24 cellular contexts compared by ENCODE assay signal in the genomic region with DNA sequence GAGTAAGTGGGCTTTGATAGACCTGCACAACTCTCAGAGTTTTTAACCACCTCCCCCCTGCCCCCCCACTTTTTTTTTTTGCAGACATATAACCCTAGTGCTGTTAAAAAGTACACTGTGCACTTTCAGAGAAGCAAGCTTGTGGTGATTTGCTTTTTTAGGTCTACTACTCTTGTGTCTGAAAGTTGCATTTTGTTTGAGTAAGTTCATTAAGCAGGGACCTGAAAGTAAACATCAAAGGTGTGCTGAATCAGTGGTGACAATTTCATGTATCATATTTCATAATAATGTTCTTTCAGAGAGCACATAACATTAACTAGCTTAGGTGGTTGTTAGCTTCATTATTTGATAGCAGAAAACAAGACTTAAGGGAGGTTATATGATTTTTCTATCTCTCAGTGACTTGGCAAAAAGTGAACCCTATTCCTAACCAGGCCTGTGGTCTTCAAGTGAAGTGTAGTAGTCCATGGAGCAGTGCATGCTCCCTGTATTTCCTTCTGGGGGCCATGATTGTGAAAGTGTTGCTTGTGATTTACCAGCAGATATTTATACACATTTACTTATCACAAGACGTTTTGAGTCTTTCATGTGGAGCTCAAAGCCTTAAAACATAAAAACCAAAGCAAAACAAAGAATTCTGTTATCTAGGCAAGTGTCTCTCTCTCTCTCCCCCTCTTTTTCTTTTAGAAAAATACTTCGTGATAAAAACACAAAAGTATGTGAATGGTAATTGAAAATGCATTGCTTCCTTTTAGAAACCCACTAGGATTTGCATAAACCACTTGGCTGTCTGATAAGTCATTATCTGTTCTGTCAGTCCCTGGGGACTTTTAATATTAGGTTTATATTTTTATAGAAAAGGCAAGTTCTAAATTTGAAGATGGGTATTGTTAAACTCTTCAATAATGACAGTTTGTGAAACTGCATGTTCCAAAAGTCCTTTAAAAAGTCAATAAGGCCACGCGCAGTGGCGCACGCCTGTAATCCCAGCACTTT. TPM values are rescaled to one million over a fixed set of nuclear protein-coding genes. Genes with fewer than 3 reads are reported as not detected.
DNase-seq lines count a peak whose midpoint lies in the region; ATAC-seq, FAIRE-seq and TF ChIP-seq lines count a peak whose summit lies in the region.
"Had no signal": no experiment of that assay in that cellular context is flagged by ENCODE, and none has a peak within 500 bp of the region (broad histone marks: within the 10 kb centered on the region; RNA-seq: fewer than 3 reads in every experiment).

No MANE protein-coding gene starts in this region.

- peaks cover 2 to 11% of the 10 kb centered on the region in 2 donors for H3K27me3 Mint-ChIP-seq in natural killer cell (ENCODE audit: low read depth in 2 of 2)

- no peak for FAIRE-seq in frontal cortex (lab: Jason Lieb, UNC)
- FAIRE-seq: HTR-8/SVneo had no signal

- no peaks in the 10 kb centered on the region for H3K79me2 ChIP-seq in Loucy (ENCODE audit: insufficient read depth, low read length)

- H3F3A ChIP-seq in Loucy (ENCODE audit: low read depth) = no peaks in the 10 kb centered on the region

- H3K27ac Mint-ChIP-seq in natural killer cell = no peak overlapping the region
- H3K27ac Mint-ChIP-seq: activated naive CD8-positive, alpha-beta T cell treated with anti-CD3 and anti-CD28 coated beads for 36 hours had no signal

- H3K4me2 ChIP-seq in Loucy (ENCODE audit: low read depth, low read length, poor library complexity, severe bottlenecking) = peak overlapping the region; percentile 27

- no peaks in the 10 kb centered on the region for H4K20me1 ChIP-seq in Loucy (ENCODE audit: insufficient read depth, low read length, poor library complexity, severe bottlenecking)

- no peak overlapping the region for H2AFZ ChIP-seq in Loucy (ENCODE audit: low read length)

- peak; percentile 10 for DNase-seq in GM20000 (ENCODE audit: low spot score)
- no peak for DNase-seq in germinal center (ENCODE audit: low spot score)
- DNase-seq in activated CD4-positive, alpha-beta T cell treated with anti-CD3 and anti-CD28 coated beads, Interleukin-2, amount 50 U/mL, for 4 hours = no peak
- DNase-seq in frontal cortex (ENCODE audit: low spot score in 2 of 2) = no peak
- no peak for DNase-seq in natural killer cell
- DNase-seq: activated CD4-positive, alpha-beta T cell treated with anti-CD3 and anti-CD28 coated beads for 48 hours; activated naive CD8-positive, alpha-beta T cell treated with anti-CD3 and anti-CD28 coated beads for 36 hours; esophagus squamous epithelium; GF-D8; hippocampal formation; kidney glomerular epithelial cell; mucosa of descending colon; MV-4-11; NCI-H2171 treated with DMSO at 0.1 percent for 48 hours; nucleus accumbens; SHP77 treated with DMSO at 0.1 percent for 48 hours; stimulated activated CD4-positive, alpha-beta T cell treated with anti-CD3 and anti-CD28 coated beads, Interleukin-4, amount 100 ng/mL, for 1 hour; tibial artery had no signal

- H3K9me2 ChIP-seq in Loucy (replicated peaks; ENCODE audit: low read depth, low read length) = no peaks in the 10 kb centered on the region

- H3K9ac ChIP-seq in Loucy (ENCODE audit: low read depth, low read length, poor library complexity, severe bottlenecking) = no peak overlapping the region

- H3K4me3 Mint-ChIP-seq in natural killer cell = no peak overlapping the region
- H3K4me3 Mint-ChIP-seq: activated naive CD8-positive, alpha-beta T cell treated with anti-CD3 and anti-CD28 coated beads for 36 hours had no signal

- no peaks in the 10 kb centered on the region for H3K9me3 ChIP-seq in Loucy (ENCODE audit: insufficient read depth, low read depth, low read length)
- H3K9me3 ChIP-seq: breast epithelium, esophagus squamous epithelium, mucosa of descending colon, tibial artery had no signal

- no peak for TF ChIP-seq CTCF in GM20000 (IDR thresholded peaks at IDR 0.05; ENCODE audit: extremely low read depth, missing control alignments)
- no peak for TF ChIP-seq CTCF in Loucy (conservative IDR thresholded peaks at IDR 0.05; ENCODE audit: low read length)
- no peak for TF ChIP-seq CTCF in natural killer cell (IDR thresholded peaks at IDR 0.05)

- no peaks in the 10 kb centered on the region for H3K4me1 Mint-ChIP-seq in natural killer cell
- H3K4me1 Mint-ChIP-seq: activated naive CD8-positive, alpha-beta T cell treated with anti-CD3 and anti-CD28 coated beads for 36 hours had no signal

- H3K36me3 Mint-ChIP-seq in natural killer cell = no peaks in the 10 kb centered on the region
- H3K36me3 Mint-ChIP-seq: activated naive CD8-positive, alpha-beta T cell treated with anti-CD3 and anti-CD28 coated beads for 36 hours had no signal

- ATAC-seq in GM18505 (IDR thresholded peaks at IDR 0.05; ENCODE audit: unreplicated experiment) (peak; percentile 61), HG03060 (IDR thresholded peaks at IDR 0.05; ENCODE audit: low read depth, unreplicated experiment) (peak; percentile 55), natural killer cell (no peak)
- ATAC-seq: mucosa of descending colon, sciatic nerve had no signal

- peaks cover 56% of the 10 kb centered on the region for H3K4me1 ChIP-seq in Loucy (ENCODE audit: insufficient read depth, low read length, poor library complexity, severe bottlenecking)
- H3K4me1 ChIP-seq: breast epithelium, esophagus squamous epithelium, tibial artery had no signal

- no peaks in the 10 kb centered on the region for H3K9me3 Mint-ChIP-seq in natural killer cell
- H3K9me3 Mint-ChIP-seq: activated naive CD8-positive, alpha-beta T cell treated with anti-CD3 and anti-CD28 coated beads for 36 hours had no signal

- no peak overlapping the region for H3K4me3 ChIP-seq in Loucy (ENCODE audit: low read length, poor library complexity, severe bottlenecking)
- H3K4me3 ChIP-seq: breast epithelium, esophagus squamous epithelium, mucosa of descending colon, tibial artery had no signal

- TF ChIP-seq POLR2A in GM18505 (IDR thresholded peaks at IDR 0.05; ENCODE audit: borderline replicate concordance, extremely low read depth, insufficient read depth, insufficient read length) = no peak

- H3K36me3 ChIP-seq in Loucy (ENCODE audit: insufficient read depth, low read length) = no peaks in the 10 kb centered on the region
- H3K36me3 ChIP-seq: breast epithelium, esophagus squamous epithelium, tibial artery had no signal

- no peaks in the 10 kb centered on the region for H3K27me3 ChIP-seq in Loucy (ENCODE audit: insufficient read depth, low read length, poor library complexity, severe bottlenecking)
- H3K27me3 ChIP-seq: breast epithelium, esophagus squamous epithelium, tibial artery had no signal

- intact Hi-C loops in natural killer cell (cut with micrococcal nuclease) = no loop called here

RNA-seq across cellular contexts. Expression of gene RAG2, which starts 7.5 kb away (rescaled TPM):
- total RNA-seq in frontal cortex (not detected), natural killer cell (not detected)
- total RNA-seq: activated naive CD8-positive, alpha-beta T cell treated with anti-CD3 and anti-CD28 coated beads for 36 hours; breast epithelium; esophagus squamous epithelium; mucosa of descending colon; sciatic nerve had no signal

RNA-seq across cellular contexts. Expression of gene IFTAP, which starts 11.2 kb away (rescaled TPM):
- total RNA-seq in frontal cortex (51.4 TPM), natural killer cell (1 to 10 TPM in 2 of 3 donors, under 1 TPM in 1; 0.94 to 1.9 (median 1.8) TPM)

RNA-seq across cellular contexts. Expression of gene RAG1, which starts 37.7 kb away (rescaled TPM):
- 0.41 TPM for total RNA-seq in frontal cortex
- total RNA-seq in natural killer cell = 1 to 10 TPM in 2 of 3 donors, under 1 TPM in 1; 0.96 to 2.1 (median 1.4) TPM

Comparison
In these comparisons a context has a peak if more than half of its experiments do, and no peak if none do; other contexts are left out.
1. ATAC-seq: peak in GM18505 (single experiment) and HG03060 (single experiment); none in natural killer cell (0 of 3).
2. RNA of gene IFTAP, which starts 11.2 kb away (total RNA-seq): 51.4 TPM in frontal cortex (single experiment); 0.94 to 1.9 TPM in natural killer cell; every median in the first group is over 10 times any median in the second.